19 cellular contexts compared by ENCODE assay signal in the genomic region with DNA sequence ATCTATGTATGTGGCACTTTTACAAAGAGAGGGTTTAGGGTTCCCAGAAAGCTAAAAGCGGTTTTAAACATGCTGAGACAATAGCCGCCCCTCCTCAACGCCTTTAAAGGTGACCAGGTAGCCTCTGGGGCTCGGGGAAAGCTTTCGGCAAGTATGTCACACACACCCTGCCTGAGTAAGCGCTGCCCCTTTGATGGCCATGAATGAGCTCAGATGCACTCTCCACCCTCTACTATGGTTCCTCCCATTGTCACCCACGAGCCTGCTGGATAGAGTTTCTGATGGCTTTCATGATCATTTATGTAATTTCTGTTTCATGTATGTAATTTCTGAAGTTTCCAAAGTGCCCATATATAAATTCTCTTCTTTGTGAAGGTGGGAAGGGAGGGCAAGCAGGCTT. TPM values are rescaled to one million over a fixed set of nuclear protein-coding genes. Genes with fewer than 3 reads are reported as not detected.
DNase-seq lines count a peak whose midpoint lies in the region; ATAC-seq and TF ChIP-seq lines count a peak whose summit lies in the region.
"Had no signal": no experiment of that assay in that cellular context is flagged by ENCODE, and none has a peak within 500 bp of the region (broad histone marks: within the 10 kb centered on the region; RNA-seq: fewer than 3 reads in every experiment).

No MANE protein-coding gene starts in this region.

- no peaks in the 10 kb centered on the region for H3K9me3 ChIP-seq in Karpas-422 (ENCODE audit: low read length)
- no peaks in the 10 kb centered on the region for H3K9me3 ChIP-seq in esophagus squamous epithelium
- H3K9me3 ChIP-seq: BLaER1 had no signal

- H4K20me1 ChIP-seq in GM23338 (replicated peaks; ENCODE audit: insufficient read depth), result no peaks in the 10 kb centered on the region
- no peaks in the 10 kb centered on the region for H4K20me1 ChIP-seq in Karpas-422 (ENCODE audit: insufficient read depth, low read depth, low read length)
- H4K20me1 ChIP-seq: BLaER1 had no signal

- no peaks in the 10 kb centered on the region for H3F3A ChIP-seq in GM23338 (replicated peaks; ENCODE audit: low read depth)

- H3K36me3 Mint-ChIP-seq in GM23338 (ENCODE audit: low read depth) (no peaks in the 10 kb centered on the region), progenitor cell of endocrine pancreas (ENCODE audit: insufficient read depth) (peaks cover 5% of the 10 kb centered on the region)

- H3K27me3 Mint-ChIP-seq in GM23338 (ENCODE audit: insufficient read depth, low read depth, poor library complexity) (no peaks in the 10 kb centered on the region), progenitor cell of endocrine pancreas (no peaks in the 10 kb centered on the region)
- H3K27me3 Mint-ChIP-seq: CD4-positive, alpha-beta memory T cell had no signal

- H3K4me3 Mint-ChIP-seq in GM23338 (no peak overlapping the region), progenitor cell of endocrine pancreas (ENCODE audit: low read depth) (no peak overlapping the region)
- H3K4me3 Mint-ChIP-seq: CD14-positive monocyte; CD4-positive, alpha-beta memory T cell; HFFc6 had no signal

- intact Hi-C loops in esophagus squamous epithelium (cut with DNase I), result no loop called here

- H2AFZ ChIP-seq in GM23338 (no peak overlapping the region), Karpas-422 (ENCODE audit: low read length) (no peak overlapping the region)
- H2AFZ ChIP-seq: GM23248 had no signal

- TF ChIP-seq CTCF in GM23338 (conservative IDR thresholded peaks at IDR 0.05; ENCODE audit: low read depth in 2 of 2) (no peak), esophagus squamous epithelium (IDR thresholded peaks at IDR 0.05) (no peak), progenitor cell of endocrine pancreas (IDR thresholded peaks at IDR 0.05; ENCODE audit: unreplicated experiment) (no peak), coronary artery (IDR thresholded peaks at IDR 0.05) (no peak)

- H3K36me3 ChIP-seq in GM23338 (ENCODE audit: insufficient read depth) (no peaks in the 10 kb centered on the region), Karpas-422 (ENCODE audit: insufficient read depth, low read length) (peaks cover 15% of the 10 kb centered on the region), esophagus squamous epithelium (peaks cover 0 to 16% (median 5%) of the 10 kb centered on the region in 3 donors)

- H3K9me2 ChIP-seq in GM23338 (ENCODE audit: insufficient read depth) (no peaks in the 10 kb centered on the region), Karpas-422 (replicated peaks; ENCODE audit: insufficient read depth, low read length) (no peaks in the 10 kb centered on the region)

- H3K4me3 ChIP-seq in GM23338, result no peak overlapping the region
- no peak overlapping the region for H3K4me3 ChIP-seq in Karpas-422 (ENCODE audit: low read length)
- no peak overlapping the region for H3K4me3 ChIP-seq in esophagus squamous epithelium
- H3K4me3 ChIP-seq in coronary artery, result no peak overlapping the region
- H3K4me3 ChIP-seq: BLaER1, GM23248 had no signal

- TF ChIP-seq POLR2A in esophagus squamous epithelium (IDR thresholded peaks at IDR 0.05), result no peak

- H3K27ac Mint-ChIP-seq in GM23338, result no peak overlapping the region
- H3K27ac Mint-ChIP-seq in progenitor cell of endocrine pancreas, result peak overlapping the region; percentile 22
- H3K27ac Mint-ChIP-seq: CD14-positive monocyte; CD4-positive, alpha-beta memory T cell; HFFc6 had no signal

- H3K4me1 ChIP-seq in GM23338 (ENCODE audit: insufficient read depth) (no peaks in the 10 kb centered on the region), Karpas-422 (ENCODE audit: low read length) (peaks cover 9% of the 10 kb centered on the region), esophagus squamous epithelium (peaks cover 0 to 19% (median 0%) of the 10 kb centered on the region in 3 donors)
- H3K4me1 ChIP-seq: BLaER1 had no signal

- H3K79me2 ChIP-seq in GM23338 (replicated peaks; ENCODE audit: insufficient read depth) (no peaks in the 10 kb centered on the region), Karpas-422 (ENCODE audit: low read length) (peaks cover 47% of the 10 kb centered on the region)

- H3K9ac ChIP-seq in Karpas-422 (ENCODE audit: low read length), result no peak overlapping the region
- H3K9ac ChIP-seq: BLaER1, GM23248 had no signal

- no peaks in the 10 kb centered on the region for H3K9me3 Mint-ChIP-seq in GM23338
- H3K9me3 Mint-ChIP-seq in progenitor cell of endocrine pancreas (ENCODE audit: low read depth), result no peaks in the 10 kb centered on the region
- H3K9me3 Mint-ChIP-seq: CD14-positive monocyte, HFFc6 had no signal

- WGBS in esophagus squamous epithelium, 2 donors, result 63 to 87% methylated on average over 7 of the region's 7 CpGs

- no peaks in the 10 kb centered on the region for H3K27me3 ChIP-seq in GM23338 (ENCODE audit: insufficient read depth)
- H3K27me3 ChIP-seq in Karpas-422 (ENCODE audit: low read length), result no peaks in the 10 kb centered on the region
- H3K27me3 ChIP-seq in esophagus squamous epithelium, result no peaks in the 10 kb centered on the region
- H3K27me3 ChIP-seq: BLaER1 had no signal

- H3K27ac ChIP-seq in GM23338 (ENCODE audit: low read depth) (no peak overlapping the region), Karpas-422 (ENCODE audit: low read length) (no peak overlapping the region), esophagus squamous epithelium (peak overlapping the region in 3 of 4 donors; percentile 21 to 74 (median 51)), coronary artery (no peak overlapping the region)
- H3K27ac ChIP-seq: BLaER1, GM23248, HL-60 had no signal

- ATAC-seq in GM23338 (peak; percentile 40; the same call in 2 of the 3 replicates), GM21390 (IDR thresholded peaks at IDR 0.05; ENCODE audit: unreplicated experiment) (no peak)
- ATAC-seq: HCT116 had no signal

- H3K4me1 Mint-ChIP-seq in GM23338, result no peaks in the 10 kb centered on the region
- H3K4me1 Mint-ChIP-seq in progenitor cell of endocrine pancreas (ENCODE audit: low read depth), result no peaks in the 10 kb centered on the region
- H3K4me1 Mint-ChIP-seq: CD14-positive monocyte had no signal

- H3K4me2 ChIP-seq in GM23338 (no peak overlapping the region), Karpas-422 (ENCODE audit: low read depth, low read length, poor library complexity, severe bottlenecking) (no peak overlapping the region)
- H3K4me2 ChIP-seq: BLaER1 had no signal

- no peak for DNase-seq in GM23338 (ENCODE audit: low spot score)
- peak; percentile 16 for DNase-seq in Karpas-422
- no peak for DNase-seq in esophagus squamous epithelium (lab: John Stamatoyannopoulos, UW)
- no peak for DNase-seq in progenitor cell of endocrine pancreas (ENCODE audit: low spot score, unreplicated experiment)
- DNase-seq in coronary artery (ENCODE audit: low spot score), result no peak
- DNase-seq in NCI-H2029 treated with DMSO at 0.1 percent for 48 hours (lab: John Stamatoyannopoulos, UW), result no peak
- DNase-seq in T-helper 1 cell, result no peak
- DNase-seq: 8988T; CD4-positive, alpha-beta memory T cell; DMS153; DMS79 treated with DMSO at 0.1 percent for 48 hours; GF-D8; GM23248; HFFc6 had no signal

TF ChIP-seq in GM23338, 12 proteins besides CTCF, POLR2A, EP300 and RAD21 (continues in another document):
- TF ChIP-seq ZNF331 (CRISPR knock-in tag; IDR thresholded peaks at IDR 0.05; ENCODE audit: low read depth), result no peak

RNA-seq across cellular contexts. Expression of a gene that starts 44.1 kb away (rescaled TPM):
- total RNA-seq in GM23338 (2014; rRNA removed; shearing (Covaris generic)), result 2.5 and 4.2 TPM in 2 replicates
- 2.8 and 2.9 TPM in 2 replicates for polyA plus RNA-seq in GM23338 (2016; fragmentation: Nextera tagmentation; extraction: Ambion mirVana)
- 1.3 TPM in 1 of 2 replicates, not detected in the other for total RNA-seq in Karpas-422 (2014; rRNA removed; shearing (Covaris generic); ENCODE audit: low replicate concordance)
- 100 to 1,000 TPM in 3 of 4 donors, 10 to 100 TPM in 1; 76.3 to 192 (median 115) TPM for total RNA-seq in esophagus squamous epithelium
- total RNA-seq in progenitor cell of endocrine pancreas, result 13.4 and 14.4 TPM in 2 replicates
- polyA plus RNA-seq: CD14-positive monocyte had no signal

Comparison
In these comparisons a context has a peak if more than half of its experiments do, and no peak if none do; other contexts are left out.
1. H3K27ac ChIP-seq: peak in esophagus squamous epithelium (3 of 4); none in GM23338 (single experiment), Karpas-422 (single experiment) and coronary artery (0 of 2).